Comparison of ENCODE assay signal across 23 cellular contexts in the genomic region with DNA sequence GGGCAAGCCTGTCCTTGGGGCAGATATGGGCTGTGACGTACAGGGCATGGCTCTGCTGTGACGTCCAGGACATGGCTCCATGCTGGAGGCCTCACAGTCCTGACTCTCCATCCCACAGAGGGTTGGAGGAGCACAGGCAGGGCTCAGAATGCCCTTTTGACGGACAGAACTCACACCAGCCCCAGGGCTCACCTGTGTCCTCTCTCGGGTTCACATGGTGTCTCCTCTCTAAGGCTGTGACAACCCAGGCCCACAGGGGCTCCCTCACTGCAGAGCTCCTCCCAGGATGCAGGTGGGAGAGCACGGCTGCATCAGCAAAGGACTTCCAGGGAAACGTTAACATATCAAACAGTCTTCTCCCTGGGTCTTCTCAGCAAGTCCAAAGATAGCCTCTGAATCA.
"Had no signal": no experiment of that assay in that cellular context is flagged by ENCODE, and none has a peak within 500 bp of the region (broad histone marks: within the 10 kb centered on the region; RNA-seq: fewer than 3 reads in every experiment).

No MANE protein-coding gene starts in this region.

- H3K36me3 ChIP-seq: adrenal gland, breast epithelium, heart left ventricle, pancreas, upper lobe of left lung had no signal

- H3K9me3 Mint-ChIP-seq: activated CD4-positive, alpha-beta T cell treated with anti-CD3 and anti-CD28 coated beads, Interleukin-2, amount 10 ng/mL, durations not matched to agents 24 days and 14 days had no signal

- H3K27me3 Mint-ChIP-seq: activated CD4-positive, alpha-beta T cell treated with anti-CD3 and anti-CD28 coated beads, Interleukin-2, amount 10 ng/mL, durations not matched to agents 24 days and 14 days; naive B cell had no signal

- DNase-seq: activated CD4-positive, alpha-beta T cell treated with anti-CD3 and anti-CD28 coated beads, Interleukin-2, amount 10 ng/mL, durations not matched to agents 24 days and 14 days; activated CD4-positive, CD25-positive, alpha-beta regulatory T cell; activated effector memory CD4-positive, alpha-beta T cell treated with anti-CD3 and anti-CD28 coated beads, Interleukin-2, amount 50 U/mL, for 16 hours; activated naive CD4-positive, alpha-beta T cell treated with anti-CD3 and anti-CD28 coated beads, Interleukin-2, amount 50 U/mL, for 16 hours; activated T-cell treated with anti-CD3 and anti-CD28 coated beads, Interleukin-2, amount 50 U/mL, for 72 hours; adrenal gland; cortex of kidney; heart left ventricle; immature natural killer cell; mesenchymal stem cell; mucosa of descending colon; naive B cell; pancreas; stimulated activated CD4-positive, alpha-beta T cell treated with anti-CD3 and anti-CD28 coated beads, Interleukin-4, amount 100 ng/mL, for 24 hours; upper lobe of left lung had no signal

- H3K4me1 ChIP-seq: adrenal gland, breast epithelium, gastroesophageal sphincter, pancreas had no signal

- H3K27ac Mint-ChIP-seq: activated CD4-positive, alpha-beta T cell treated with anti-CD3 and anti-CD28 coated beads, Interleukin-2, amount 10 ng/mL, durations not matched to agents 24 days and 14 days; stimulated activated effector memory CD8-positive, alpha-beta T cell treated with anti-CD3 and anti-CD28 coated beads, Interleukin-12 subunit alpha, Interleukin-12 subunit beta, amount 100 ng/mL, for 72 hours had no signal

- H3K4me3 ChIP-seq: adrenal gland, breast epithelium, gastroesophageal sphincter, heart left ventricle, mucosa of descending colon, pancreas, smooth muscle cell, thoracic aorta, upper lobe of left lung had no signal

- FAIRE-seq: astrocyte, pancreas had no signal

- H3K27ac ChIP-seq: adrenal gland, breast epithelium, gastroesophageal sphincter, heart left ventricle, pancreas, thoracic aorta, upper lobe of left lung had no signal

- H3K4me3 Mint-ChIP-seq: activated CD4-positive, alpha-beta T cell treated with anti-CD3 and anti-CD28 coated beads, Interleukin-2, amount 10 ng/mL, durations not matched to agents 24 days and 14 days had no signal

- H3K27me3 ChIP-seq: adrenal gland, breast epithelium, gastroesophageal sphincter, heart left ventricle, pancreas, upper lobe of left lung had no signal

- H3K9me3 ChIP-seq: adrenal gland, pancreas had no signal

- ATAC-seq: activated T-cell treated with anti-CD3 and anti-CD28 coated beads, Interleukin-2, amount 50 U/mL, for 72 hours; esophagus mucosa; gastroesophageal sphincter; heart left ventricle; mucosa of descending colon; pancreas; sciatic nerve; stimulated activated effector memory CD8-positive, alpha-beta T cell treated with anti-CD3 and anti-CD28 coated beads, Interleukin-12 subunit alpha, Interleukin-12 subunit beta, amount 100 ng/mL, for 72 hours had no signal
